ENCODE assay signal across 8 cellular contexts in the genomic region with DNA sequence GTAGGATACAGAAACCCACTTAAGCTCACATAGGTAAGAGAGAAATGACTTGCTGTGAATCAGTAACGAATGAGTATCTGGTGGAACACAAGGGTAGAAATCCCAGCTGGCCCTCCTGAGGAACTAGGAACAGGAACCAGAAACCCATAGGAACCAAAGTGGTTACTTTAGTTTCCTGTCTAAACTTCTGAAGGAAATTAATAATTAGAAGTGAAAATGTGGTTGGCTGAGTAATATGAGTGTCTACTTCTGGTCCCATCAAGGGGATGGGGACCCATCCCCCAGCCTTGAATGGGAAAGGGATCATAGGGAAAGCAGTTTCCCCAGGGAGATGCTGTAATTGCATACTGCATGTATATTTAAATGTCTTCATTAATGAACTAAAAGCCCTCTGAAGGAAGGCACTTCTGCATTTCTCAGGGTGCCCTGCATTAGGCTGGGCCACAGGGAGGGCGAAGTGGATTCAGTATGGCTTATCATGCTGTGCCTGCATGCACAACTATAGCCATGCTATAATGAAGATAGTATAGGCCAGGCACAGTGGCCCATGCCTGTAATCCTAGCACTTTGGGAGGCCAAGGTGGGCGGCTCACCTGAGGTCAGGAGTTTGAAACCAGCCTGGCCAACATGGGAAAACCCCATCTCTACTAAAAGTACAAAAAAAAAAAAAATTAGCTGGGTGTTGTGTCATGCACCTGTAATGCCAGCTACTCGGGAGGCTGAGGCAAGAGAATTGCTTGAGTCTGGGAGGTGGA. TPM values are rescaled to one million over a fixed set of nuclear protein-coding genes. Genes with fewer than 3 reads are reported as not detected.
DNase-seq lines count a peak whose midpoint lies in the region; ATAC-seq, FAIRE-seq and TF ChIP-seq lines count a peak whose summit lies in the region.

No MANE protein-coding gene starts in this region.

- CTCF ChIA-PET in HepG2 (lab: Yijun Ruan, JAX; ENCODE audit: low intra/inter-chr PET ratio, low total read pairs): no interaction called here

- no peak for FAIRE-seq in HepG2 (lab: Jason Lieb, UNC)

- H3K27me3 ChIP-seq in MM.1S (replicated peaks; ENCODE audit: insufficient read depth, low read length): no peaks in the 10 kb centered on the region
- no peaks in the 10 kb centered on the region for H3K27me3 ChIP-seq in HepG2 (ENCODE audit: control insufficient read depth in 1 of 2, insufficient read depth in 2 of 2, low read length in 2 of 2)

- no peaks in the 10 kb centered on the region for H3K9me3 Mint-ChIP-seq in mesothelial cell of epicardium

- H3K79me2 ChIP-seq in MM.1S (ENCODE audit: low read length) (no peaks in the 10 kb centered on the region), HepG2 (ENCODE audit: insufficient read depth, low read length) (no peaks in the 10 kb centered on the region)

- H3K9me3 ChIP-seq in MM.1S (replicated peaks; ENCODE audit: insufficient read depth, low read length) (no peaks in the 10 kb centered on the region), HepG2 (ENCODE audit: low read length) (no peaks in the 10 kb centered on the region)

- TF ChIP-seq RAD21 in HepG2 (CRISPR knock-in tag; IDR thresholded peaks at IDR 0.05): no peak

- intact Hi-C loops in HepG2 (cut with micrococcal nuclease; ENCODE audit: unreplicated experiment): no loop called here

- peak; percentile 36 for DNase-seq in MM.1S
- no peak for DNase-seq in HepG2 (ENCODE audit: low spot score)
- no peak for DNase-seq in GOT3 (lab: John Stamatoyannopoulos, UW)
- DNase-seq in hypothalamus (lab: John Stamatoyannopoulos, UW): no peak
- DNase-seq in mesothelial cell of epicardium (ENCODE audit: low spot score in 2 of 2, unreplicated experiment in 2 of 2): no peak
- no peak for DNase-seq in inferior parietal cortex (ENCODE audit: extremely low spot score)

- peaks cover 6% of the 10 kb centered on the region for H3K36me3 Mint-ChIP-seq in mesothelial cell of epicardium

- no peaks in the 10 kb centered on the region for H3K27me3 Mint-ChIP-seq in mesothelial cell of epicardium (ENCODE audit: low read depth)

- no peak overlapping the region for H3K27ac Mint-ChIP-seq in mesothelial cell of epicardium

- H3K9ac ChIP-seq in MM.1S (ENCODE audit: low read length): no peak overlapping the region
- H3K9ac ChIP-seq in HepG2 (ENCODE audit: insufficient read depth, low read depth, low read length): no peak overlapping the region

- no peak overlapping the region for H3K4me3 Mint-ChIP-seq in mesothelial cell of epicardium

- POLR2A ChIA-PET in HepG2 (lab: Yijun Ruan, JAX): interaction anchor here (0.8 to 1.1 kb wide), 2 partner anchors 66 to 74 kb away, joined by 3 to 4 read pairs; no protein-coding TSS in a partner anchor

- 96% methylated on average over 4 of the region's 4 CpGs for WGBS in HepG2 (ENCODE audit: low lambda C conversion rate)

- TF ChIP-seq CTCF in MM.1S (IDR thresholded peaks at IDR 0.05; ENCODE audit: low read length) (no peak), HepG2 (CRISPR knock-in tag; IDR thresholded peaks at IDR 0.05) (no peak), mesothelial cell of epicardium (IDR thresholded peaks at IDR 0.05; ENCODE audit: unreplicated experiment) (no peak)

- ATAC-seq in GM18511 (IDR thresholded peaks at IDR 0.05; ENCODE audit: unreplicated experiment) (peak; percentile 67), GM21717 (IDR thresholded peaks at IDR 0.05; ENCODE audit: unreplicated experiment) (peak; percentile 59), HepG2 (peak; percentile 16; the same call in 1 of the 3 replicates)

- H3K4me1 ChIP-seq in MM.1S (ENCODE audit: low read length) (peaks cover 27% of the 10 kb centered on the region), HepG2 (ENCODE audit: insufficient read depth, low read length) (peaks cover 63% of the 10 kb centered on the region)

- H3K36me3 ChIP-seq in MM.1S (replicated peaks; ENCODE audit: insufficient read depth, low read length): no peaks in the 10 kb centered on the region
- no peaks in the 10 kb centered on the region for H3K36me3 ChIP-seq in HepG2 (replicated peaks in 1 of 2; ENCODE audit: control insufficient read depth in 1 of 2, insufficient read depth in 2 of 2, low read length in 2 of 2)

- H3K4me3 ChIP-seq in MM.1S (ENCODE audit: low read length) (no peak overlapping the region), HepG2 (replicated peaks in 1 of 3; ENCODE audit: insufficient read depth in 1 of 3, low read depth in 2 of 3, low read length in 3 of 3) (no peak overlapping the region)

- H3K4me2 ChIP-seq in MM.1S (ENCODE audit: low read depth, low read length) (peak overlapping the region; percentile 64), HepG2 (ENCODE audit: low read depth, low read length) (no peak overlapping the region)

- no peak overlapping the region for H2AFZ ChIP-seq in MM.1S (ENCODE audit: low read length)
- no peak overlapping the region for H2AFZ ChIP-seq in HepG2 (ENCODE audit: low read length)

- no TSS peak for BruUV-seq in HepG2 (replicated peaks; lab: Mats Ljungman, UMichigan)

- no peak for TF ChIP-seq EP300 in HepG2 (IDR thresholded peaks at IDR 0.05; ENCODE audit: low read depth in 2 of 2, low read length in 2 of 2)
- TF ChIP-seq EP300 in HepG2 (CRISPR knock-in tag; IDR thresholded peaks at IDR 0.05; ENCODE audit: borderline replicate concordance): no peak

- TF ChIP-seq POLR2A in HepG2 (IDR thresholded peaks at IDR 0.05; ENCODE audit: insufficient read depth in 1 of 2, low read depth in 2 of 2, low read length in 2 of 2): no peak

- peaks cover 30% of the 10 kb centered on the region for H3K4me1 Mint-ChIP-seq in mesothelial cell of epicardium

- H4K20me1 ChIP-seq in MM.1S (ENCODE audit: insufficient read depth, low read length) (no peaks in the 10 kb centered on the region), HepG2 (ENCODE audit: insufficient read depth, low read length) (no peaks in the 10 kb centered on the region)

- in situ Hi-C loops in HepG2 (cut with HindIII; ENCODE audit: extremely low pct_ligation_motif_present, low pct_unique_long_range_greater_than_20kb): loop anchor here (5.0 kb wide), 1 partner anchor 73 kb away; no protein-coding TSS in a partner anchor

- H3F3A ChIP-seq in MM.1S (ENCODE audit: insufficient read depth, low read length): peaks cover 13% of the 10 kb centered on the region

- H3K9me2 ChIP-seq in MM.1S (replicated peaks; ENCODE audit: insufficient read depth, low read length): no peaks in the 10 kb centered on the region

- peak overlapping the region; percentile 36; the same call in 1 of the 2 replicates for H3K27ac ChIP-seq in MM.1S (ENCODE audit: low read length)
- no peak overlapping the region for H3K27ac ChIP-seq in HepG2 (ENCODE audit: extremely low read length, insufficient read depth, low read length)

TF ChIP-seq in HepG2, 621 proteins besides CTCF, POLR2A, EP300 and RAD21 (continues in another document):
- no peak for TF ChIP-seq HHEX (CRISPR knock-in tag; IDR thresholded peaks at IDR 0.05)
- no peak for TF ChIP-seq PRMT3 (CRISPR knock-in tag; IDR thresholded peaks at IDR 0.05; ENCODE audit: borderline replicate concordance, low read depth)
- no peak for TF ChIP-seq ZKSCAN5 (CRISPR knock-in tag; IDR thresholded peaks at IDR 0.05)
- no peak for TF ChIP-seq HIVEP1 (CRISPR knock-in tag; IDR thresholded peaks at IDR 0.05)
- no peak for TF ChIP-seq TBX2 (CRISPR knock-in tag; IDR thresholded peaks at IDR 0.05; ENCODE audit: borderline replicate concordance)
- TF ChIP-seq ZNF335 (CRISPR knock-in tag; IDR thresholded peaks at IDR 0.05): no peak
- no peak for TF ChIP-seq SP1 (IDR thresholded peaks at IDR 0.05)
- no peak for TF ChIP-seq SP1 (CRISPR knock-in tag; IDR thresholded peaks at IDR 0.05)
- peak; percentile 42; the same call in 1 of the 2 replicates for TF ChIP-seq ZBTB7A (CRISPR knock-in tag; IDR thresholded peaks at IDR 0.05)
- no peak for TF ChIP-seq ZSCAN20 (CRISPR knock-in tag; IDR thresholded peaks at IDR 0.05; ENCODE audit: borderline replicate concordance)
- TF ChIP-seq, protein P1, sequence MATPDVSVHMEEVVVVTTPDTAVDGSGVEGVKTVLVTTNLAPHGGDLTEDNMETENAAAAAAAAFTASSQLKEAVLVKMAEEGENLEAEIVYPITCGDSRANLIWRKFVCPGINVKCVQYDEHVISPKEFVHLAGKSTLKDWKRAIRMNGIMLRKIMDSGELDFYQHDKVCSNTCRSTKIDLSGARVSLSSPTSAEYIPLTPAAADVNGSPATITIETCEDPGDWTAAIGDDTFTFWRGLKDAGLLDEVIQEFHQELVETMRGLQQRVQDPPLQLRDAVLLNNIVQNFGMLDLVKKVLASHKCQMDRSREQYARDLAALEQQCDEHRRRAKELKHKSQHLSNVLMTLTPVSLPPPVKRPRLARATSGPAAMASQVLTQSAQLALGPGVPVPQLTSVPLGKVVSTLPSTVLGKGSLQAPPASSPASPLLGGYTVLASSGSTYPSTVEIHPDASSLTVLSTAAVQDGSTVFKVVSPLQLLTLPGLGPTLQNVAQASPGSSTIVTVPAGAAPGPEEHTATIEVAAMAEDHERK (CRISPR knock-in tag; IDR thresholded peaks at IDR 0.05; ENCODE audit: low read depth): no peak

RNA-seq across cellular contexts. Expression of a gene that starts 45.6 kb away (rescaled TPM):
- total RNA-seq in HepG2 (2016; rRNA removed; fragmentation: Illumina TruSeq; extraction: Trizol): 432 and 638 TPM in 2 replicates
- total RNA-seq in HepG2 (2016; cell fraction: cytosol; rRNA removed; fragmentation: Illumina TruSeq; extraction: Trizol; ENCODE audit: low read depth): 65.6 and 75.3 TPM in 2 replicates
- total RNA-seq in HepG2 (2016; cell fraction: insoluble cytoplasmic fraction; rRNA removed; fragmentation: Illumina TruSeq; extraction: Trizol): 436 and 657 TPM in 2 replicates
- total RNA-seq in HepG2 (2016; cell fraction: membrane; rRNA removed; fragmentation: Illumina TruSeq; extraction: Trizol): 216 TPM in 2 replicates
- 130 and 153 TPM in 2 replicates for total RNA-seq in HepG2 (2016; cell fraction: nucleus; rRNA removed; fragmentation: Illumina TruSeq; extraction: Trizol)
- polyA plus RNA-seq in HepG2 (2011; rRNA removed): 207 and 234 TPM in 2 replicates
- polyA plus RNA-seq in HepG2 (2011; cell fraction: cytosol; rRNA removed): 139 and 166 TPM in 2 replicates
- polyA plus RNA-seq in HepG2 (2011; cell fraction: nucleus; rRNA removed): 47.1 and 59.8 TPM in 2 replicates
- polyA plus RNA-seq in HepG2 (2012): 126 and 167 TPM in 2 replicates
- 67.1 and 71.7 TPM in 2 replicates for polyA plus RNA-seq in HepG2 (2016; cell fraction: cytosol; fragmentation: Illumina TruSeq; extraction: Trizol; ENCODE audit: low read depth)
- 674 and 738 TPM in 2 replicates for polyA plus RNA-seq in HepG2 (2016; cell fraction: insoluble cytoplasmic fraction; fragmentation: Illumina TruSeq; extraction: Trizol; ENCODE audit: low read depth)
- polyA plus RNA-seq in HepG2 (2016; cell fraction: membrane; fragmentation: Illumina TruSeq; extraction: Trizol; ENCODE audit: low read depth): 166 and 175 TPM in 2 replicates
- 241 and 258 TPM in 2 replicates for polyA plus RNA-seq in HepG2 (2016; cell fraction: nucleus; fragmentation: Illumina TruSeq; extraction: Trizol; ENCODE audit: insufficient read depth, low read depth)
- 211 and 254 TPM in 2 replicates for polyA minus RNA-seq in HepG2 (2011; rRNA and poly(A)+ RNA removed; ENCODE audit: low replicate concordance)
- polyA minus RNA-seq in HepG2 (2011; cell fraction: cytosol; rRNA and poly(A)+ RNA removed): 91.9 and 119 TPM in 2 replicates
- polyA minus RNA-seq in HepG2 (2011; cell fraction: nucleus; rRNA and poly(A)+ RNA removed): 108 and 125 TPM in 2 replicates
- 96.6 to 102 TPM (median 101 TPM) in 3 replicates for total RNA-seq in mesothelial cell of epicardium

Comparison
In these comparisons a context has a peak if more than half of its experiments do, and no peak if none do; other contexts are left out.
1. ATAC-seq: peak in every context shown above with its lines; median percentile 67 in GM18511; 59 in GM21717; 16 in HepG2.